Comparison of ENCODE assay signal across 8 cellular contexts in genomic region chr11:7673724-7674434, GRCh38. TPM values are rescaled to one million over a fixed set of nuclear protein-coding genes. Genes with fewer than 3 reads are reported as not detected.
DNase-seq lines count a peak whose midpoint lies in the region; ATAC-seq, FAIRE-seq and TF ChIP-seq lines count a peak whose summit lies in the region.

No MANE protein-coding gene starts in this region.

- H3K27me3 Mint-ChIP-seq in activated B cell treated with CpG ODN at 0.5 μM for 24 hours = peaks cover 17% of the 10 kb centered on the region

- no peak for FAIRE-seq in HTR-8/SVneo (lab: Jason Lieb, UNC)

- DNase-seq in AG10803 (ENCODE audit: low read depth) = peak; percentile 15
- no peak for DNase-seq in activated B cell treated with CpG ODN at 0.5 μM for 24 hours
- DNase-seq in heart right ventricle = peak in 1 of 2 donors; percentile 33
- DNase-seq in HTR-8/SVneo (ENCODE audit: insufficient read length, low spot score) = no peak
- no peak for DNase-seq in NCI-H446 treated with DMSO at 0.1 percent for 48 hours (lab: John Stamatoyannopoulos, UW)
- no peak for DNase-seq in T1000 (lab: John Stamatoyannopoulos, UW)

- intact Hi-C loops in activated B cell treated with CpG ODN at 0.5 μM for 24 hours (cut with micrococcal nuclease) = loop anchor here (5.0 kb wide), 1 partner anchor 313 kb away; the partner anchor contains the start of gene EIF3F
- intact Hi-C loops in heart right ventricle (cut with DNase I) = loop anchor here in 1 of 10 donors (10.0 kb wide), 1 partner anchor 319 kb away; no protein-coding TSS in a partner anchor

- peaks cover 3% of the 10 kb centered on the region for H3K36me3 Mint-ChIP-seq in activated B cell treated with CpG ODN at 0.5 μM for 24 hours (ENCODE audit: low read depth)

- H3K27ac Mint-ChIP-seq in activated B cell treated with CpG ODN at 0.5 μM for 24 hours = peak overlapping the region; percentile 68

- H3K4me3 Mint-ChIP-seq in activated B cell treated with CpG ODN at 0.5 μM for 24 hours = peak overlapping the region; percentile 85

- H3K4me1 ChIP-seq in heart right ventricle = peaks cover 4 to 22% (median 12%) of the 10 kb centered on the region in 9 donors
- H3K4me1 ChIP-seq in rectal smooth muscle tissue (ENCODE audit: control insufficient read depth, insufficient read depth, low read length) = no peaks in the 10 kb centered on the region

- no peaks in the 10 kb centered on the region for H3K36me3 ChIP-seq in heart right ventricle
- H3K36me3 ChIP-seq in rectal smooth muscle tissue (ENCODE audit: control insufficient read depth, insufficient read depth, low read length) = no peaks in the 10 kb centered on the region

- H3K27me3 ChIP-seq in heart right ventricle (peaks cover 0 to 50% (median 33%) of the 10 kb centered on the region in 7 donors), rectal smooth muscle tissue (ENCODE audit: control insufficient read depth, insufficient read depth, low read length) (no peaks in the 10 kb centered on the region)

- peaks cover 54% of the 10 kb centered on the region for H3K4me1 Mint-ChIP-seq in activated B cell treated with CpG ODN at 0.5 μM for 24 hours

- peaks cover 9% of the 10 kb centered on the region for H3K9me3 Mint-ChIP-seq in activated B cell treated with CpG ODN at 0.5 μM for 24 hours

- CTCF ChIA-PET in activated B cell treated with CpG ODN at 0.5 μM for 24 hours (lab: Charles Lee) = interaction anchor here (2.8 kb wide), 1 partner anchor 17 kb away, joined by 10 read pairs; no protein-coding TSS in a partner anchor

- TF ChIP-seq CTCF in AG10803 (conservative IDR thresholded peaks at IDR 0.05; ENCODE audit: low read length) = no peak
- TF ChIP-seq CTCF in activated B cell treated with CpG ODN at 0.5 μM for 24 hours (IDR thresholded peaks at IDR 0.05) = no peak
- no peak for TF ChIP-seq CTCF in heart right ventricle (IDR thresholded peaks at IDR 0.05)

- no peaks in the 10 kb centered on the region for H3K9me3 ChIP-seq in heart right ventricle

- POLR2A ChIA-PET in activated B cell treated with CpG ODN at 0.5 μM for 24 hours (lab: Charles Lee) = interaction anchor here (1.0 to 3.6 kb wide), 3 partner anchors 153 to 161 kb away, joined by 5 to 19 read pairs (median 10); partner anchors contain the start of gene PPFIBP2

- H3K27ac ChIP-seq in heart right ventricle = peak overlapping the region in 8 of 10 donors; percentile 30 to 79 (median 61)
- no peak overlapping the region for H3K27ac ChIP-seq in rectal smooth muscle tissue (ENCODE audit: low read depth, low read length)

- ATAC-seq in GM21367 (IDR thresholded peaks at IDR 0.05; ENCODE audit: unreplicated experiment) = peak; percentile 18
- peak; percentile 58 for ATAC-seq in activated B cell treated with CpG ODN at 0.5 μM for 24 hours (ENCODE audit: low read depth)
- ATAC-seq in heart right ventricle = peak; percentile 44 to 67 (median 56)

- H3K4me3 ChIP-seq in AG10803 (ENCODE audit: low read length) (peak overlapping the region; percentile 56), heart right ventricle (peak overlapping the region; percentile 26 to 64 (median 61)), rectal smooth muscle tissue (ENCODE audit: low read length) (peak overlapping the region; percentile 59)

- 2 to 3% methylated on average over 72 of the region's 72 CpGs for WGBS in heart right ventricle, 2 donors

- no peak overlapping the region for H3K9ac ChIP-seq in rectal smooth muscle tissue (ENCODE audit: low read length)

RNA-seq across cellular contexts. Expression of gene CYB5R2, which starts 0.6 kb away (rescaled TPM):
- 22.3 and 25.9 TPM in 2 replicates for total RNA-seq in activated B cell treated with CpG ODN at 0.5 μM for 24 hours
- 1 to 10 TPM in 7 of 10 donors, under 1 TPM in 3; 0.36 to 1.7 (median 1.1) TPM for total RNA-seq in heart right ventricle
- 1 to 10 TPM; 1.7 to 2.8 TPM for polyA plus RNA-seq in heart right ventricle

RNA-seq across cellular contexts. Expression of gene OVCH2, which starts 32.4 kb away (rescaled TPM):
- total RNA-seq in activated B cell treated with CpG ODN at 0.5 μM for 24 hours (not detected in 2 replicates), heart right ventricle (not detected)
- polyA plus RNA-seq in heart right ventricle = not detected
